ENCODE assay signal across 1 cellular context in the genomic region with DNA sequence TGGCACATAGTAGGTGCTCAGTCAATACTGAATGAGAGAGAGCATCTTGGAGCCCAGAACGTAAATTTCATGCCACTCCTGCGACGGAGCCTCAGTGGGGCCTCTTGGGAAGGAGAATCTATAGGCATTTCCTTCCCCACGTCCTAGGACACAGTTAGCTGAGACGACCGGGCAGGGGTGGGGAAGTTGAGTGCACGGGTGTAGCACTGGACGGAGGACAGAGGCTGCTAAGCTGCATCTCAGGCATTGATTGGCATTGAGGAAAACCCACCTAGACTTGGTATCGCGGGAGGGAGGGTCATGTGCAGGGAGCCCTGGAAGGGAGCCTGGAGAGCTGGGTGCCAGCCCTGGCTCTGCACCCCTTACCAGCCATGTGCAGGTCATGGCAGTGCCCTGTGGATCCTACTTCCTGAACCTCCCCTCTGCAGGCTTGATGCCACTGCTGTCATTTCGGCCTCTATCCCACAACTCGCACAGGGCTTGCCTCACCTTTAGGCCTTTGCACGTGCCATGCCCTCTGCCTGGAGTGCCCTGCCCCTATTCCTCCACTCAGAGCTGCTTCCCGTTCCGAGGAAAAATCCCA.
TF ChIP-seq lines count a peak whose summit lies in the region.

No MANE protein-coding gene starts in this region.

TF ChIP-seq in IMR-90, 13 proteins besides CTCF, POLR2A, EP300 and RAD21:
- TF ChIP-seq CEBPB (IDR thresholded peaks at IDR 0.05; ENCODE audit: low read depth, low read length) = no peak
- TF ChIP-seq, protein P1, sequence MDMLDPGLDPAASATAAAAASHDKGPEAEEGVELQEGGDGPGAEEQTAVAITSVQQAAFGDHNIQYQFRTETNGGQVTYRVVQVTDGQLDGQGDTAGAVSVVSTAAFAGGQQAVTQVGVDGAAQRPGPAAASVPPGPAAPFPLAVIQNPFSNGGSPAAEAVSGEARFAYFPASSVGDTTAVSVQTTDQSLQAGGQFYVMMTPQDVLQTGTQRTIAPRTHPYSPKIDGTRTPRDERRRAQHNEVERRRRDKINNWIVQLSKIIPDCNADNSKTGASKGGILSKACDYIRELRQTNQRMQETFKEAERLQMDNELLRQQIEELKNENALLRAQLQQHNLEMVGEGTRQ (IDR thresholded peaks at IDR 0.05; ENCODE audit: low read depth, low read length) = no peak
- TF ChIP-seq NFE2L2 (IDR thresholded peaks at IDR 0.05; ENCODE audit: low read depth, low read length) = no peak
- TF ChIP-seq MAFK (IDR thresholded peaks at IDR 0.05; ENCODE audit: low read depth, low read length) = no peak
- no peak for TF ChIP-seq BHLHE40 (IDR thresholded peaks at IDR 0.05; ENCODE audit: low read depth, low read length)
- TF ChIP-seq, protein P2, sequence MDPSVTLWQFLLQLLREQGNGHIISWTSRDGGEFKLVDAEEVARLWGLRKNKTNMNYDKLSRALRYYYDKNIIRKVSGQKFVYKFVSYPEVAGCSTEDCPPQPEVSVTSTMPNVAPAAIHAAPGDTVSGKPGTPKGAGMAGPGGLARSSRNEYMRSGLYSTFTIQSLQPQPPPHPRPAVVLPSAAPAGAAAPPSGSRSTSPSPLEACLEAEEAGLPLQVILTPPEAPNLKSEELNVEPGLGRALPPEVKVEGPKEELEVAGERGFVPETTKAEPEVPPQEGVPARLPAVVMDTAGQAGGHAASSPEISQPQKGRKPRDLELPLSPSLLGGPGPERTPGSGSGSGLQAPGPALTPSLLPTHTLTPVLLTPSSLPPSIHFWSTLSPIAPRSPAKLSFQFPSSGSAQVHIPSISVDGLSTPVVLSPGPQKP (IDR thresholded peaks at IDR 0.05; ENCODE audit: borderline replicate concordance, low read depth, low read length) = no peak
- no peak for TF ChIP-seq CHD1 (IDR thresholded peaks at IDR 0.05; ENCODE audit: low read depth, low read length)
- TF ChIP-seq SMC3 (IDR thresholded peaks at IDR 0.05; ENCODE audit: low read depth, low read length) = no peak
- TF ChIP-seq MAZ (IDR thresholded peaks at IDR 0.05; ENCODE audit: borderline replicate concordance, low read depth, low read length) = no peak
- TF ChIP-seq MXI1 (IDR thresholded peaks at IDR 0.05; ENCODE audit: borderline replicate concordance, low read depth, low read length) = no peak
- no peak for TF ChIP-seq RFX5 (IDR thresholded peaks at IDR 0.05; ENCODE audit: low read depth, low read length)
- TF ChIP-seq FOS (IDR thresholded peaks at IDR 0.05; ENCODE audit: low read depth, low read length) = no peak
- TF ChIP-seq RCOR1 (IDR thresholded peaks at IDR 0.05; ENCODE audit: insufficient replicate concordance, low read length) = no peak
